38 cellular contexts compared by ENCODE assay signal in genomic region chr1:86449103-86449502, GRCh38. TPM values are rescaled to one million over a fixed set of nuclear protein-coding genes. Genes with fewer than 3 reads are reported as not detected.
"Had no signal": no experiment of that assay in that cellular context is flagged by ENCODE, and none has a peak within 500 bp of the region (broad histone marks: within the 10 kb centered on the region; RNA-seq: fewer than 3 reads in every experiment).

No MANE protein-coding gene starts in this region.

- H3K36me3 ChIP-seq: MG63 had no signal

- H3K27me3 ChIP-seq: MG63 had no signal

- H3K27ac ChIP-seq: KMS-11 had no signal

- DNase-seq: Karpas-422, Kasumi-1, MG63, MM.1S, MV-4-11, NCI-H1048, NCI-H1092, NCI-H1092 treated with DMSO at 0.1 percent for 48 hours, NCI-H1105, NCI-H1105 treated with DMSO at 0.1 percent for 48 hours, NCI-H1417, NCI-H1417 treated with DMSO at 0.1 percent for 48 hours, NCI-H1436, NCI-H1436 treated with DMSO at 0.1 percent for 48 hours, NCI-H146, NCI-H1694, NCI-H1694 treated with DMSO at 0.1 percent for 48 hours, NCI-H187, NCI-H187 treated with DMSO at 0.1 percent for 48 hours, NCI-H1930, NCI-H2029, NCI-H2029 treated with DMSO at 0.1 percent for 48 hours, NCI-H2081, NCI-H2081 treated with DMSO at 0.1 percent for 48 hours, NCI-H2107, NCI-H2171, NCI-H2171 treated with DMSO at 0.1 percent for 48 hours, NCI-H2227 treated with DMSO at 0.1 percent for 48 hours, NCI-H226, NCI-H345, NCI-H446, NCI-H446 treated with DMSO at 0.1 percent for 48 hours, NCI-H510A, NCI-H510A treated with DMSO at 0.1 percent for 48 hours had no signal

- H3K4me3 ChIP-seq: MG63 had no signal

- H3K9me3 ChIP-seq: MG63 had no signal

- H3K4me2 ChIP-seq: KMS-11 had no signal

- H3K9ac ChIP-seq: KMS-11 had no signal

RNA-seq across cellular contexts. Expression of gene CLCA1, which starts 19.6 kb away (rescaled TPM):
- total RNA-seq: LHCN-M2, M059J, NCI-H460 had no signal

RNA-seq across cellular contexts. Expression of gene CLCA2, which starts 25.1 kb away (rescaled TPM):
- total RNA-seq: NCI-H460 had no signal
